17 cellular contexts compared by ENCODE assay signal in the genomic region with DNA sequence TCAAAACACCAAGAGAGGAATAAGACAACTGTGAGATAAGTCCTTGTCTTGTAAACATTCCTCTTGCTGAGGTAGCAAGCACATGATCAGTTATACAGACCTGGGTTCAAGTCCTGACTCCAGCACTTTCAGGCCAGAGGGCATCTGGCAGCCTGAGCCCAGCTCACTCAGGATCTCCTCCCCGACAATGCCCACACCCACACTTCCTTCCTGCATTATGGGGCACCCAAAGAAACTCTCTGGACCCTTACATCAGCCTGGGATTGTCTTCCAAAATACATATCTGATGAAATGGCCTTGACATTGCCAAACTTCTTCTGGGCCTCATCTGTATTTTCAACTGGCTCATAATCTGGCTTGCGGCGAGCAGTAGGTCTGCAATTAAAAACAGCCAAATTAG.
"Had no signal": no experiment of that assay in that cellular context is flagged by ENCODE, and none has a peak within 500 bp of the region (broad histone marks: within the 10 kb centered on the region; RNA-seq: fewer than 3 reads in every experiment).

No MANE protein-coding gene starts in this region.

- DNase-seq: activated CD4-positive, alpha-beta T cell treated with anti-CD3 and anti-CD28 coated beads for 1 hour; activated CD4-positive, alpha-beta T cell treated with anti-CD3 and anti-CD28 coated beads, Interleukin-2, amount 50 U/mL, for 4 hours; activated gamma-delta T cell treated with Interleukin-2 at 50 U/mL for 16 hours; activated T-cell treated with anti-CD3 and anti-CD28 coated beads, Interleukin-2, amount 50 U/mL, for 72 hours; amygdala; caudate nucleus; esophagus squamous epithelium; foreskin keratinocyte; glutamatergic neuron; nephron progenitor cell; ovary; stimulated activated CD4-positive, alpha-beta T cell treated with anti-CD3 and anti-CD28 coated beads, Interleukin-12 subunit alpha, Interleukin-12 subunit beta, amount 100 ng/mL, for 4 hours; stimulated activated CD4-positive, alpha-beta T cell treated with anti-CD3 and anti-CD28 coated beads, Interleukin-2, amount 100 ng/mL, for 24 hours; tibial artery had no signal

- H3K27ac ChIP-seq: body of pancreas, esophagus squamous epithelium, foreskin keratinocyte, ovary, tibial artery, vagina had no signal

- H3K9me3 ChIP-seq: body of pancreas, esophagus squamous epithelium, ovary, tibial artery, vagina had no signal

- H3K36me3 ChIP-seq: ovary had no signal

- H3K4me1 ChIP-seq: foreskin keratinocyte had no signal

- ATAC-seq: activated T-cell treated with anti-CD3 and anti-CD28 coated beads, Interleukin-2, amount 50 U/mL, for 72 hours; body of pancreas; foreskin keratinocyte; stimulated activated effector memory CD8-positive, alpha-beta T cell treated with anti-CD3 and anti-CD28 coated beads, Interleukin-12 subunit alpha, Interleukin-12 subunit beta, amount 100 ng/mL, for 72 hours had no signal

- H3K27me3 ChIP-seq: body of pancreas, esophagus squamous epithelium, foreskin keratinocyte, ovary, tibial artery, vagina had no signal

- H3K4me3 ChIP-seq: body of pancreas, esophagus squamous epithelium, ovary, tibial artery, vagina had no signal
